27 cellular contexts compared by ENCODE assay signal in the genomic region with DNA sequence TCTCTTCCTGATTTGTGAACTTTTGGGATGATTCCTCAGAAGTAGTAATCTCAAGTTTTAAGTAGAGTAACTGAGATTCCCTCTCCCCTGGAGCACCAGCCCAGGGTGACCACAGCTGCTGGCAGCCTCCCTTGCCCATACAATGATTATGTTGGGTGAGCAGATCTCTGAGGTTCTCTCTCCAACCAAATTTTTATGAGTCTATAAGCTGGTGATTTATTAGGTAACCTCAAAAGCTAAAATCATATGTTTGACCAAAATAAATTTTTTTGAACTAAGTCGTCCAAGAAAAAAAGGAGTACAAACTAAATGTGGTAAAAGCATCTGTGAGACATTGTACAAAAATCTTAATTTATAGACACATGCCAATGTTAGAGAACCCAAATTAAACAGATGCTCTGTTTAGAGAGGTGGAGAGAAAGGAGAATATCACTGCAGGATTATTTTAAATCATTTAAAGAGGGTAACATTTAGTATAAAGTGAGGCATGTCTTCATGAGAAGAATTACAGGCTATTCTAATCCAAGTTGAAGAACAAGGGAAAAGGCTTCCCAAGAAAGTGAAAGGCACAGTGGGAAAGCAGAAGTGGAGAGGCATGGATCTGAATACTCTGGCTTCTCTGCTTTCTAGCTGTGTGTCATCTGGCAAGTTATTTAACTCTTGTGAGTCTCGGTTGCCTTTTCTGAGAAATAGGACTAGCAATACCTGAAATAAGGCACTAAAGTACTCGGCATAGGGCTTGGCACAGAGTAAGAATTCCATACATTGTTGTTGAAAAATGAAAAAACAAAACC. TPM values are rescaled to one million over a fixed set of nuclear protein-coding genes. Genes with fewer than 3 reads are reported as not detected.
A peak's percentile ranks its signal among the peaks of the same experiment; 100 is the strongest.
DNase-seq lines count a peak whose midpoint lies in the region; ATAC-seq, FAIRE-seq and TF ChIP-seq lines count a peak whose summit lies in the region.
"Had no signal": no experiment of that assay in that cellular context is flagged by ENCODE, and none has a peak within 500 bp of the region (broad histone marks: within the 10 kb centered on the region; RNA-seq: fewer than 3 reads in every experiment).

No MANE protein-coding gene starts in this region.

- H3K27ac Mint-ChIP-seq in HFFc6 (peak overlapping the region; percentile 71), osteocyte (ENCODE audit: unreplicated experiment) (peak overlapping the region; percentile 50)
- H3K27ac Mint-ChIP-seq: T-helper 1 cell treated with Interleukin-12 subunit alpha and Interleukin-12 subunit beta and Interleukin-4 antibody, amounts not matched to agents 30 μg/mL and 1 μg/mL, for 36 hours had no signal

- H3K27me3 ChIP-seq in BLaER1 treated with 17β-estradiol and CSF1 and Interleukin-3, amounts not matched to agents 10 nM and 100 nM, result no peaks in the 10 kb centered on the region
- H3K27me3 ChIP-seq in H1 (replicated peaks in 1 of 4; ENCODE audit: control insufficient read depth in 3 of 4, extremely low read depth in 1 of 4, insufficient read depth in 3 of 4, low read length in 3 of 4), result no peaks in the 10 kb centered on the region
- H3K27me3 ChIP-seq: cardiac muscle cell, SJSA1, upper lobe of left lung had no signal

- 80% methylated on average over 3 of the region's 3 CpGs; no CpG with 5 or more reads in 1 of the 2 experiments for WGBS in H1 (ENCODE audit: extremely low coverage in 1 of 2, insufficient coverage in 1 of 2, insufficient read length in 1 of 2, insufficient replicate concordance in 2 of 2, low coverage in 1 of 2, low lambda C conversion rate in 2 of 2, missing lambda C conversion rate in 1 of 2), 2 experiments

- no peak overlapping the region for H2BK12ac ChIP-seq in H1 (ENCODE audit: low read depth, low read length)

- peaks cover 0 to 12% (median 8%) of the 10 kb centered on the region in 11 experiments; a peak in 11 of 22 replicates for H3K9me3 ChIP-seq in BLaER1 treated with 17β-estradiol and CSF1 and Interleukin-3, amounts not matched to agents 10 nM and 100 nM (replicated peaks in 1 of 11)
- no peaks in the 10 kb centered on the region for H3K9me3 ChIP-seq in H1 (ENCODE audit: insufficient read depth in 2 of 2, low read depth in 1 of 2, low read length in 1 of 2)
- H3K9me3 ChIP-seq: psoas muscle, SJSA1, upper lobe of left lung had no signal

- no peaks in the 10 kb centered on the region for H3K79me2 ChIP-seq in H1 (ENCODE audit: control insufficient read depth in 1 of 2, insufficient read depth in 2 of 2, low read length in 2 of 2)

- H3K14ac ChIP-seq in H1 (ENCODE audit: insufficient read length), result no peak overlapping the region

- no peak overlapping the region for H3K23ac ChIP-seq in H1 (ENCODE audit: insufficient read length)

- H3K9me3 Mint-ChIP-seq in HFFc6 (no peaks in the 10 kb centered on the region), osteocyte (ENCODE audit: unreplicated experiment) (no peaks in the 10 kb centered on the region)
- H3K9me3 Mint-ChIP-seq: activated T-cell treated with anti-CD3 and anti-CD28 coated beads, Interleukin-2, amount 50 U/mL, for 4 hours; T-helper 1 cell treated with Interleukin-12 subunit alpha and Interleukin-12 subunit beta and Interleukin-4 antibody, amounts not matched to agents 30 μg/mL and 1 μg/mL, for 36 hours had no signal

- CTCF ChIA-PET in H1 (lab: Charles Lee; ENCODE audit: partially characterized antibody), result no interaction called here

- no peak overlapping the region for H2BK20ac ChIP-seq in H1 (ENCODE audit: low read length)

- H2BK120ac ChIP-seq in H1 (replicated peaks; ENCODE audit: low read depth, low read length), result no peak overlapping the region

- H2BK15ac ChIP-seq in H1 (ENCODE audit: low read length), result no peak overlapping the region

- H2AK5ac ChIP-seq in H1 (ENCODE audit: low read depth, low read length), result no peak overlapping the region

- H3K4me3 ChIP-seq in BLaER1 treated with 17β-estradiol and CSF1 and Interleukin-3, amounts not matched to agents 10 nM and 100 nM, result no peak overlapping the region
- H3K4me3 ChIP-seq in H1 (ENCODE audit: extremely low read depth in 1 of 4, insufficient read depth in 2 of 4, low read depth in 3 of 4, low read length in 4 of 4), result no peak overlapping the region
- no peak overlapping the region for H3K4me3 ChIP-seq in coronary artery
- H3K4me3 ChIP-seq: cardiac muscle cell, lung, psoas muscle, SJSA1, skin epidermis, upper lobe of left lung had no signal

- H3K9ac ChIP-seq in BLaER1 treated with 17β-estradiol and CSF1 and Interleukin-3, amounts not matched to agents 10 nM and 100 nM, result peak overlapping the region in 1 of 11 experiments; percentile 76; a peak in 1 of 22 replicates
- H3K9ac ChIP-seq in H1 (replicated peaks in 1 of 4; ENCODE audit: extremely low read depth in 1 of 4, low read depth in 3 of 4, low read length in 3 of 4), result no peak overlapping the region

- POLR2A ChIA-PET in H1 (lab: Charles Lee; ENCODE audit: partially characterized antibody), result no interaction called here

- no peaks in the 10 kb centered on the region for H3K36me3 ChIP-seq in BLaER1 treated with 17β-estradiol and CSF1 and Interleukin-3, amounts not matched to agents 10 nM and 100 nM
- no peaks in the 10 kb centered on the region for H3K36me3 ChIP-seq in H1 (ENCODE audit: control insufficient read depth in 2 of 4, insufficient read depth in 4 of 4, low read length in 3 of 4)
- H3K36me3 ChIP-seq: cardiac muscle cell, SJSA1, upper lobe of left lung had no signal

- no peak for TF ChIP-seq EP300 in H1 (IDR thresholded peaks at IDR 0.05; ENCODE audit: borderline replicate concordance in 1 of 2, low read depth in 2 of 2, low read length in 2 of 2)

- H2AFZ ChIP-seq in H1 (ENCODE audit: low read length), result 0 out of 2 replicates have a peak overlapping the region, but pooled peaks have one; percentile 16

- no peak overlapping the region for H4K8ac ChIP-seq in H1 (ENCODE audit: extremely low read depth, insufficient read depth, low read length)

- H3K18ac ChIP-seq in H1 (ENCODE audit: extremely low read depth, low read length), result no peak overlapping the region

- ATAC-seq in HG02884 (IDR thresholded peaks at IDR 0.05; ENCODE audit: unreplicated experiment) (no peak), left lobe of liver (no peak)
- ATAC-seq: activated T-cell treated with anti-CD3 and anti-CD28 coated beads, Interleukin-2, amount 50 U/mL, for 4 hours; psoas muscle had no signal

- DNase-seq in HFFc6, result peak; percentile 64
- DNase-seq in H1 (ENCODE audit: low read depth in 1 of 2, low spot score in 2 of 2), result no peak
- DNase-seq in osteocyte (ENCODE audit: extremely low spot score, unreplicated experiment), result no peak
- no peak for DNase-seq in left lobe of liver (ENCODE audit: low spot score)
- DNase-seq in NCI-H69 (lab: John Stamatoyannopoulos, UW), result no peak
- no peak for DNase-seq in coronary artery (ENCODE audit: low spot score)
- DNase-seq: activated CD8-positive, alpha-beta memory T cell treated with anti-CD3 and anti-CD28 coated beads for 24 hours; activated naive CD4-positive, alpha-beta T cell treated with Interleukin-2 at 50 U/mL for 16 hours; activated T-cell treated with anti-CD3 and anti-CD28 coated beads, Interleukin-2, amount 50 U/mL, for 4 hours; dermis blood vessel endothelial cell; head of caudate nucleus; kidney glomerular epithelial cell; NCI-H1092 treated with DMSO at 0.1 percent for 48 hours; NCI-H187 treated with DMSO at 0.1 percent for 48 hours; NCI-H526; psoas muscle; upper lobe of left lung had no signal

- FAIRE-seq in H1 (lab: Jason Lieb, UNC), result no peak
- FAIRE-seq: endometrium, RCC 7860 had no signal

- H3K56ac ChIP-seq in H1 (replicated peaks; ENCODE audit: insufficient read length, low read depth, low read length), result no peak overlapping the region

- no peaks in the 10 kb centered on the region for H3K36me3 Mint-ChIP-seq in HFFc6 (ENCODE audit: low read depth)
- H3K36me3 Mint-ChIP-seq in osteocyte (ENCODE audit: unreplicated experiment), result peaks cover 2% of the 10 kb centered on the region

- TF ChIP-seq POLR2A in H1 (IDR thresholded peaks at IDR 0.05; ENCODE audit: control extremely low read depth in 1 of 2, low read depth in 2 of 2, low read length in 2 of 2), result no peak

- H4K91ac ChIP-seq in H1 (replicated peaks; ENCODE audit: insufficient read length, low read length), result no peak overlapping the region

- H3K4me3 Mint-ChIP-seq in HFFc6 (peak overlapping the region; percentile 60), osteocyte (ENCODE audit: unreplicated experiment) (no peak overlapping the region)
- H3K4me3 Mint-ChIP-seq: activated T-cell treated with anti-CD3 and anti-CD28 coated beads, Interleukin-2, amount 50 U/mL, for 4 hours; T-helper 1 cell treated with Interleukin-12 subunit alpha and Interleukin-12 subunit beta and Interleukin-4 antibody, amounts not matched to agents 30 μg/mL and 1 μg/mL, for 36 hours had no signal

- H3K4me2 ChIP-seq in BLaER1 treated with 17β-estradiol and CSF1 and Interleukin-3, amounts not matched to agents 10 nM and 100 nM, result peak overlapping the region in 9 of 11 experiments; percentile 4 to 80 (median 73); a peak in 7 of 22 replicates
- H3K4me2 ChIP-seq in H1 (ENCODE audit: insufficient read depth in 1 of 2, low read depth in 2 of 2, low read length in 2 of 2), result no peak overlapping the region

- no peak overlapping the region for H4K5ac ChIP-seq in H1 (ENCODE audit: insufficient read length, low read depth, low read length)

- TF ChIP-seq RAD21 in H1 (IDR thresholded peaks at IDR 0.05 in 1 of 2, conservative IDR thresholded peaks at IDR 0.05 in 1 of 2; ENCODE audit: low read depth in 2 of 2, low read length in 2 of 2), result no peak

- no peaks in the 10 kb centered on the region for H4K20me1 ChIP-seq in BLaER1 treated with 17β-estradiol and CSF1 and Interleukin-3, amounts not matched to agents 10 nM and 100 nM
- H4K20me1 ChIP-seq in H1 (replicated peaks in 1 of 2; ENCODE audit: control insufficient read depth in 1 of 2, insufficient read depth in 2 of 2, low read length in 2 of 2), result no peaks in the 10 kb centered on the region

- H3K27ac ChIP-seq in BLaER1 treated with 17β-estradiol and CSF1 and Interleukin-3, amounts not matched to agents 10 nM and 100 nM, result peak overlapping the region in 8 of 11 experiments; percentile 82 to 91 (median 87); a peak in 15 of 22 replicates
- H3K27ac ChIP-seq in H1 (ENCODE audit: low read depth, low read length), result no peak overlapping the region
- peak overlapping the region in 1 of 2 donors; percentile 5 for H3K27ac ChIP-seq in coronary artery
- H3K27ac ChIP-seq: C4-2B, cardiac muscle cell, psoas muscle, SJSA1 had no signal

- peaks cover 38 to 59% (median 48%) of the 10 kb centered on the region in 10 experiments for H3K4me1 ChIP-seq in BLaER1 treated with 17β-estradiol and CSF1 and Interleukin-3, amounts not matched to agents 10 nM and 100 nM
- no peaks in the 10 kb centered on the region for H3K4me1 ChIP-seq in H1 (replicated peaks in 1 of 4; ENCODE audit: control insufficient read depth in 3 of 4, insufficient read depth in 4 of 4, low read length in 3 of 4)

- H3K79me1 ChIP-seq in H1 (ENCODE audit: low read depth, low read length), result no peaks in the 10 kb centered on the region

- H3K23me2 ChIP-seq in H1 (ENCODE audit: low read depth, low read length), result no peaks in the 10 kb centered on the region

- H3K27me3 Mint-ChIP-seq in HFFc6 (ENCODE audit: insufficient read depth) (peaks cover 11% of the 10 kb centered on the region), osteocyte (ENCODE audit: unreplicated experiment) (peaks cover 3% of the 10 kb centered on the region)

- H3K4me1 Mint-ChIP-seq in HFFc6 (ENCODE audit: low read depth), result peaks cover 27% of the 10 kb centered on the region
- peaks cover 26% of the 10 kb centered on the region for H3K4me1 Mint-ChIP-seq in osteocyte (ENCODE audit: unreplicated experiment)

- H2BK5ac ChIP-seq in H1 (ENCODE audit: low read depth, low read length), result no peak overlapping the region

- no peak overlapping the region for H3K4ac ChIP-seq in H1 (replicated peaks; ENCODE audit: insufficient read length, low read depth, low read length)

- no peak for TF ChIP-seq CTCF in HFFc6 (IDR thresholded peaks at IDR 0.05)
- no peak for TF ChIP-seq CTCF in H1 (IDR thresholded peaks at IDR 0.05; ENCODE audit: control extremely low read depth in 1 of 3, insufficient read depth in 1 of 3, low read depth in 1 of 3, low read length in 3 of 3)
- TF ChIP-seq CTCF in osteocyte (IDR thresholded peaks at IDR 0.05), result no peak
- no peak for TF ChIP-seq CTCF in coronary artery (IDR thresholded peaks at IDR 0.05)

RNA-seq across cellular contexts. Expression of a gene that starts 2.5 kb away (rescaled TPM):
- under 1 TPM in 2 of 6 experiments, not detected in 4; 0.39 to 0.57 TPM for total RNA-seq in HFFc6 (2021; fragmentation: NEBNext Ultra II Directional; extraction: Animal tissue kit (Norgen Biotek cat#: 25700))
- not detected in 2 replicates for total RNA-seq in H1 (2021; fragmentation: NEBNext Ultra II Directional; extraction: Animal tissue kit (Norgen Biotek cat#: 25700))
- not detected in 2 replicates for polyA plus RNA-seq in H1 (2011; rRNA removed)
- not detected for polyA plus RNA-seq in H1 (2011; cell fraction: cytosol; rRNA removed)
- not detected for polyA plus RNA-seq in H1 (2011; cell fraction: nucleus; rRNA removed)
- not detected in 4 replicates for polyA plus RNA-seq in H1 (2012, experiment 1 of 2)
- not detected for polyA plus RNA-seq in H1 (2012, experiment 2 of 2)
- polyA plus RNA-seq in H1 (2013, experiment 1 of 2), result 0.10 TPM
- polyA plus RNA-seq in H1 (2013, experiment 2 of 2), result not detected
- 0.85 TPM in 1 of 2 replicates, not detected in the other for polyA minus RNA-seq in H1 (2011; rRNA and poly(A)+ RNA removed)
- polyA minus RNA-seq in H1 (2011; cell fraction: cytosol; rRNA and poly(A)+ RNA removed), result not detected
- polyA minus RNA-seq in H1 (2011; cell fraction: nucleus; rRNA and poly(A)+ RNA removed), result not detected
- total RNA-seq in osteocyte (0.70 and 1.1 TPM in 2 replicates), left lobe of liver (not detected)
- total RNA-seq: activated T-cell treated with anti-CD3 and anti-CD28 coated beads, Interleukin-2, amount 50 U/mL, for 4 hours; cardiac muscle cell had no signal
- polyA plus RNA-seq: cardiac muscle cell had no signal

RNA-seq across cellular contexts. Expression of a gene that starts 22.4 kb away (rescaled TPM):
- 10 to 100 TPM; 10.3 to 21.8 (median 19.0) TPM for total RNA-seq in HFFc6 (2021; fragmentation: NEBNext Ultra II Directional; extraction: Animal tissue kit (Norgen Biotek cat#: 25700))
- 10.3 and 12.7 TPM in 2 replicates for total RNA-seq in H1 (2021; fragmentation: NEBNext Ultra II Directional; extraction: Animal tissue kit (Norgen Biotek cat#: 25700))
- 3.3 and 6.5 TPM in 2 replicates for polyA plus RNA-seq in H1 (2011; rRNA removed)
- polyA plus RNA-seq in H1 (2011; cell fraction: cytosol; rRNA removed), result 5.4 TPM
- polyA plus RNA-seq in H1 (2011; cell fraction: nucleus; rRNA removed), result 3.3 TPM
- polyA plus RNA-seq in H1 (2012, experiment 1 of 2), result 6.1 to 8.1 TPM (median 7.1 TPM) in 4 replicates
- 0.64 TPM for polyA plus RNA-seq in H1 (2012, experiment 2 of 2)
- polyA plus RNA-seq in H1 (2013, experiment 1 of 2), result 11.9 TPM
- 11.4 TPM for polyA plus RNA-seq in H1 (2013, experiment 2 of 2)
- 7.9 and 11.8 TPM in 2 replicates for polyA minus RNA-seq in H1 (2011; rRNA and poly(A)+ RNA removed)
- polyA minus RNA-seq in H1 (2011; cell fraction: cytosol; rRNA and poly(A)+ RNA removed), result 5.3 TPM
- 13.9 TPM for polyA minus RNA-seq in H1 (2011; cell fraction: nucleus; rRNA and poly(A)+ RNA removed)
- total RNA-seq in osteocyte (37.1 and 40.9 TPM in 2 replicates), left lobe of liver (0.20 TPM)

Comparison
In these comparisons a context has a peak if more than half of its experiments do, and no peak if none do; other contexts are left out.
1. H3K4me2 ChIP-seq: peak in BLaER1 treated with 17β-estradiol and CSF1 and Interleukin-3, amounts not matched to agents 10 nM and 100 nM (9 of 11); none in H1 (0 of 2).